16 cellular contexts compared by ENCODE assay signal in genomic region chr7:92725161-92725925, GRCh38.
DNase-seq lines count a peak whose midpoint lies in the region; ATAC-seq and TF ChIP-seq lines count a peak whose summit lies in the region.
"Had no signal": no experiment of that assay in that cellular context is flagged by ENCODE, and none has a peak within 500 bp of the region (broad histone marks: within the 10 kb centered on the region; RNA-seq: fewer than 3 reads in every experiment).

No MANE protein-coding gene starts in this region.

- DNase-seq in heart right ventricle, result no peak
- DNase-seq in right atrium auricular region (ENCODE audit: low spot score), result no peak
- no peak for DNase-seq in mesenchymal stem cell
- DNase-seq in smooth muscle cell (lab: John Stamatoyannopoulos, UW; ENCODE audit: unreplicated experiment), result no peak
- DNase-seq in SK-N-DZ (ENCODE audit: low spot score), result no peak
- DNase-seq in OCI-M1 (lab: John Stamatoyannopoulos, UW), result no peak
- DNase-seq in globus pallidus (ENCODE audit: low spot score), result no peak
- DNase-seq: DMS53, GDM1, NCI-H1436 treated with DMSO at 0.1 percent for 48 hours, NCI-H2081, NCI-H2227 treated with DMSO at 0.1 percent for 48 hours, NCI-H526 treated with DMSO at 0.1 percent for 48 hours, RPMI8226 had no signal

- H3K4me1 ChIP-seq in heart right ventricle (peaks cover 3 to 44% (median 28%) of the 10 kb centered on the region in 9 donors), right atrium auricular region (peaks cover 0 to 19% of the 10 kb centered on the region in 2 donors), mesenchymal stem cell (ENCODE audit: control insufficient read depth, insufficient read depth, low read depth, low read length) (no peaks in the 10 kb centered on the region), smooth muscle cell (ENCODE audit: low read depth) (peaks cover 18% of the 10 kb centered on the region)

- H4K8ac ChIP-seq in mesenchymal stem cell (ENCODE audit: low read length), result no peak overlapping the region

- H3K4me3 ChIP-seq in heart right ventricle, result no peak overlapping the region
- no peak overlapping the region for H3K4me3 ChIP-seq in right atrium auricular region
- H3K4me3 ChIP-seq in mesenchymal stem cell (ENCODE audit: insufficient read depth in 1 of 2, low read depth in 1 of 2, low read length in 2 of 2), result no peak overlapping the region
- H3K4me3 ChIP-seq in smooth muscle cell, result no peak overlapping the region
- H3K4me3 ChIP-seq: K562 had no signal

- H3K23ac ChIP-seq in mesenchymal stem cell (ENCODE audit: low read length in 2 of 2), result no peak overlapping the region

- H3K14ac ChIP-seq in mesenchymal stem cell (ENCODE audit: low read length in 2 of 2), result no peak overlapping the region

- no peak overlapping the region for H2BK15ac ChIP-seq in mesenchymal stem cell (ENCODE audit: low read depth, poor library complexity, severe bottlenecking)

- no peaks in the 10 kb centered on the region for H3K27me3 ChIP-seq in heart right ventricle
- no peaks in the 10 kb centered on the region for H3K27me3 ChIP-seq in right atrium auricular region
- H3K27me3 ChIP-seq in mesenchymal stem cell (ENCODE audit: control insufficient read depth in 1 of 2, insufficient read depth in 1 of 2, low read length in 2 of 2), result no peaks in the 10 kb centered on the region
- no peaks in the 10 kb centered on the region for H3K27me3 ChIP-seq in smooth muscle cell (ENCODE audit: low read depth)

- H4K20me1 ChIP-seq in smooth muscle cell (ENCODE audit: low read depth), result peaks cover 66% of the 10 kb centered on the region

- ATAC-seq in heart right ventricle, result no peak
- ATAC-seq: K562 had no signal

- 76 to 79% methylated on average over 14 of the region's 14 CpGs for WGBS in heart right ventricle, 2 donors
- whole genome bisulfite sequencing in mesenchymal stem cell, result 97% methylated on average over 14 of the region's 14 CpGs
- 89% methylated on average over 14 of the region's 14 CpGs for WGBS in smooth muscle cell (ENCODE audit: low lambda C conversion rate)

- no peak overlapping the region for H2BK5ac ChIP-seq in mesenchymal stem cell (ENCODE audit: low read depth, low read length, poor library complexity, severe bottlenecking)

- H2BK12ac ChIP-seq in mesenchymal stem cell (ENCODE audit: low read length in 2 of 2), result no peak overlapping the region

- no peak overlapping the region for H2BK120ac ChIP-seq in mesenchymal stem cell (ENCODE audit: low read depth, low read length)

- peaks cover 81% of the 10 kb centered on the region for H3K79me2 ChIP-seq in smooth muscle cell (ENCODE audit: low read depth)

- intact Hi-C loops in heart right ventricle (cut with DNase I), result loop anchor here in 1 of 10 donors (10.0 kb wide), 1 partner anchor 109 kb away; the partner anchor contains the start of gene CDK6

- no peak overlapping the region for H3K18ac ChIP-seq in mesenchymal stem cell (ENCODE audit: low read depth in 1 of 2, low read length in 2 of 2)

- H3K36me3 ChIP-seq in heart right ventricle, result peaks cover 0 to 14% (median 0%) of the 10 kb centered on the region in 9 donors
- H3K36me3 ChIP-seq in right atrium auricular region, result peaks cover 7% of the 10 kb centered on the region
- H3K36me3 ChIP-seq in KOPT-K1 (ENCODE audit: insufficient read depth, low read length), result peaks cover 98% of the 10 kb centered on the region
- H3K36me3 ChIP-seq in mesenchymal stem cell (ENCODE audit: control insufficient read depth in 1 of 2, insufficient read depth in 2 of 2, low read depth in 1 of 2, low read length in 2 of 2), result peaks cover 14 to 22% of the 10 kb centered on the region in 2 experiments
- peaks cover 5% of the 10 kb centered on the region for H3K36me3 ChIP-seq in smooth muscle cell (ENCODE audit: low read depth)

- H4K91ac ChIP-seq in mesenchymal stem cell (ENCODE audit: low read length), result no peak overlapping the region

- no peak overlapping the region for H3K9ac ChIP-seq in mesenchymal stem cell (ENCODE audit: low read length)
- H3K9ac ChIP-seq in smooth muscle cell (ENCODE audit: low read depth), result no peak overlapping the region

- H2AFZ ChIP-seq in mesenchymal stem cell (ENCODE audit: low read depth, low read length), result no peak overlapping the region
- H2AFZ ChIP-seq in smooth muscle cell (ENCODE audit: low read depth), result no peak overlapping the region

- peak overlapping the region in 8 of 10 donors; percentile 1 to 85 (median 50) for H3K27ac ChIP-seq in heart right ventricle
- H3K27ac ChIP-seq in right atrium auricular region, result no peak overlapping the region
- H3K27ac ChIP-seq in KOPT-K1 (ENCODE audit: low read depth, low read length, poor library complexity, severe bottlenecking), result peak overlapping the region; percentile 14
- no peak overlapping the region for H3K27ac ChIP-seq in mesenchymal stem cell (ENCODE audit: low read length, poor library complexity, severe bottlenecking)
- peak overlapping the region; percentile 42 for H3K27ac ChIP-seq in smooth muscle cell (ENCODE audit: low read depth)

- H3K9me3 ChIP-seq in heart right ventricle (no peaks in the 10 kb centered on the region), right atrium auricular region (no peaks in the 10 kb centered on the region), KOPT-K1 (ENCODE audit: insufficient read depth, low read length, poor library complexity, severe bottlenecking) (no peaks in the 10 kb centered on the region), mesenchymal stem cell (ENCODE audit: control insufficient read depth, low read length) (no peaks in the 10 kb centered on the region), smooth muscle cell (replicated peaks; ENCODE audit: low read depth) (no peaks in the 10 kb centered on the region)

- TF ChIP-seq CTCF in heart right ventricle (IDR thresholded peaks at IDR 0.05) (no peak), right atrium auricular region (IDR thresholded peaks at IDR 0.05) (no peak), smooth muscle cell (IDR thresholded peaks at IDR 0.05; ENCODE audit: borderline replicate concordance, insufficient read depth, poor library complexity, severe bottlenecking) (no peak)

- H3K4me2 ChIP-seq in mesenchymal stem cell (ENCODE audit: low read length, poor library complexity, severe bottlenecking) (no peak overlapping the region), smooth muscle cell (no peak overlapping the region)

- no peak overlapping the region for H3K4ac ChIP-seq in mesenchymal stem cell (ENCODE audit: low read depth in 1 of 2, low read length in 2 of 2)

- peaks cover 12% of the 10 kb centered on the region for H3F3A ChIP-seq in smooth muscle cell (ENCODE audit: low read depth)

- peak overlapping the region; percentile 48 for H2AK5ac ChIP-seq in mesenchymal stem cell (ENCODE audit: low read length, severe bottlenecking)

- H3K79me1 ChIP-seq in mesenchymal stem cell (replicated peaks; ENCODE audit: low read length, poor library complexity, severe bottlenecking), result peaks cover 17% of the 10 kb centered on the region

Comparison
In these comparisons a context has a peak if more than half of its experiments do, and no peak if none do; other contexts are left out.
1. H3K27ac ChIP-seq: peak in heart right ventricle (8 of 10), KOPT-K1 (single experiment) and smooth muscle cell (single experiment); none in right atrium auricular region (0 of 2) and mesenchymal stem cell (single experiment).